22 cellular contexts compared by ENCODE assay signal in the genomic region with DNA sequence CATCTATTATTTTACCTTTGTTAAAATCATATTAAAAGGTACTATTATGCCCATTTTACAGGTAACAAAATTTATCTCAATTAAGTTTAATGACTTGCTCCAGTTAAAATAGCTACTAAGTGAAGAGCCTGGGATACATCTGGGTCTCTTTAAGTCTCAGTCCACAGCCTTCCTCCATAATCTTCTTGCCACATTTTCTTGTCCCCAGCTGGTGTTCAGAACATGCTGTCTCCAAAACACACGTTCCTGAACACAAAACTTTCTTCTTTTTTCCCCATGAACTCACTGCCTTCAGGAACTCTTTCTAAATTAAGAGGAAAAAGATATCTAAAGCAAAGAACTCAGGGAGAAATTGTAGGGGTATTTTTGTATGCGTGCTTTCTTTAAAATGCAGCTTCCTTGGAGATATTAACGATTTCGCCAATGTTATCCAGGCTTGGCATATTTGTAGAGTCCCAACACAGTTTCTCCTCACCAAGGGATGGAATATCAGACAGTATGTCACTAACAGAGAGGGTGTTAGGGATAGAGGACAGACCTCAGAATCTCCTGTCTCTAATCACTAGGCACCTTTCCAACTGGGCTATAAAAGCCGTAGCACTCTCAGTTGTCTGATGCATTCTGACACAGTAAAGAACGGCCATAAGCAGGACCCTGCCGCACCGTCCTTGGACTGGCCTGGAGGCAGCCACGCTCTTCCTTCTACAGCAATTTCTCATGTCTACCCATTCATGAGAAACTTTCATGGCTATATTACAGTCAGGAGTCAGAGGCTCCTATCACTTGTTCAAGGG.
DNase-seq lines count a peak whose midpoint lies in the region; ATAC-seq and TF ChIP-seq lines count a peak whose summit lies in the region.
"Had no signal": no experiment of that assay in that cellular context is flagged by ENCODE, and none has a peak within 500 bp of the region (broad histone marks: within the 10 kb centered on the region; RNA-seq: fewer than 3 reads in every experiment).

No MANE protein-coding gene starts in this region.

- intact Hi-C loops in MCF 10A (cut with micrococcal nuclease) (no loop called here), breast epithelium (cut with DNase I; ENCODE audit: low total_unique reads) (no loop called here), aorta (cut with DNase I) (no loop called here)

- no peak for TF ChIP-seq POLR2A in breast epithelium (IDR thresholded peaks at IDR 0.05)

- H3K36me3 ChIP-seq in breast epithelium: no peaks in the 10 kb centered on the region
- H3K36me3 ChIP-seq in right atrium auricular region: no peaks in the 10 kb centered on the region
- no peaks in the 10 kb centered on the region for H3K36me3 ChIP-seq in aorta (ENCODE audit: control insufficient read depth in 1 of 2, insufficient read depth in 2 of 2, low read length in 1 of 2)

- CTCF ChIA-PET in MCF 10A (lab: Yijun Ruan, JAX): no interaction called here

- DNase-seq in MCF 10A (ENCODE audit: unreplicated experiment) (no peak), breast epithelium (ENCODE audit: low spot score in 2 of 2) (no peak), right atrium auricular region (ENCODE audit: low spot score) (no peak), neural crest cell (ENCODE audit: low read depth, low spot score) (no peak), aorta (no peak), NCI-H1436 (lab: John Stamatoyannopoulos, UW) (no peak)
- DNase-seq: DMS79 treated with DMSO at 0.1 percent for 48 hours, GM23248, KG1, MV-4-11, NCI-H1417 treated with DMSO at 0.1 percent for 48 hours, NCI-H1930, NCI-H226, NCI-H524, NCI-H82, SIG-M5 had no signal

- H3K27ac ChIP-seq in breast epithelium (no peak overlapping the region), right atrium auricular region (peak overlapping the region; percentile 63 to 91), aorta (ENCODE audit: low read depth in 1 of 2, low read length in 2 of 2) (peak overlapping the region in 1 of 2 donors; percentile 83)
- H3K27ac ChIP-seq: 22Rv1, GM23248 had no signal

- H3K27me3 Mint-ChIP-seq in MCF 10A (ENCODE audit: insufficient read depth, unreplicated experiment) (no peaks in the 10 kb centered on the region), neural crest cell (ENCODE audit: low read depth) (no peaks in the 10 kb centered on the region)

- BruUV-seq in MCF 10A (replicated peaks; lab: Mats Ljungman, UMichigan): no TSS peak

- H3K4me3 Mint-ChIP-seq in MCF 10A (ENCODE audit: unreplicated experiment) (no peak overlapping the region), neural crest cell (no peak overlapping the region)
- H3K4me3 Mint-ChIP-seq: CD14-positive monocyte had no signal

- H3K27ac Mint-ChIP-seq in MCF 10A (ENCODE audit: low read depth, unreplicated experiment) (peak overlapping the region; percentile 57), neural crest cell (ENCODE audit: unreplicated experiment) (peak overlapping the region; percentile 8)
- H3K27ac Mint-ChIP-seq: CD14-positive monocyte had no signal

- H3K36me3 Mint-ChIP-seq in MCF 10A (ENCODE audit: insufficient read depth, unreplicated experiment) (peaks cover 11% of the 10 kb centered on the region), neural crest cell (ENCODE audit: low read depth) (no peaks in the 10 kb centered on the region)
- H3K36me3 Mint-ChIP-seq: CD14-positive monocyte had no signal

- H3K4me3 ChIP-seq in breast epithelium (no peak overlapping the region), right atrium auricular region (no peak overlapping the region), aorta (ENCODE audit: low read length in 2 of 2) (no peak overlapping the region)
- H3K4me3 ChIP-seq: GM23248 had no signal

- TF ChIP-seq CTCF in MCF 10A (IDR thresholded peaks at IDR 0.05; ENCODE audit: unreplicated experiment) (no peak), breast epithelium (IDR thresholded peaks at IDR 0.05) (no peak), right atrium auricular region (IDR thresholded peaks at IDR 0.05) (no peak), neural crest cell (conservative IDR thresholded peaks at IDR 0.05) (no peak)

- H3K27me3 ChIP-seq in breast epithelium: no peaks in the 10 kb centered on the region
- no peaks in the 10 kb centered on the region for H3K27me3 ChIP-seq in right atrium auricular region
- no peaks in the 10 kb centered on the region for H3K27me3 ChIP-seq in aorta (ENCODE audit: control insufficient read depth in 1 of 2, insufficient read depth in 2 of 2, low read length in 1 of 2)

- H3K9me3 ChIP-seq in breast epithelium: no peaks in the 10 kb centered on the region
- peaks cover 0 to 11% of the 10 kb centered on the region in 2 donors for H3K9me3 ChIP-seq in right atrium auricular region
- H3K9me3 ChIP-seq in aorta (ENCODE audit: control insufficient read depth, low read length): no peaks in the 10 kb centered on the region

- H3K4me1 ChIP-seq in breast epithelium: no peaks in the 10 kb centered on the region
- H3K4me1 ChIP-seq in right atrium auricular region: peaks cover 0 to 25% of the 10 kb centered on the region in 2 donors
- peaks cover 0 to 6% of the 10 kb centered on the region in 2 donors for H3K4me1 ChIP-seq in aorta (ENCODE audit: control insufficient read depth in 1 of 2, insufficient read depth in 2 of 2, low read length in 2 of 2)

- H3K4me1 Mint-ChIP-seq in MCF 10A (ENCODE audit: insufficient read depth, unreplicated experiment) (peaks cover 34% of the 10 kb centered on the region), neural crest cell (no peaks in the 10 kb centered on the region)
- H3K4me1 Mint-ChIP-seq: CD14-positive monocyte had no signal

- no peaks in the 10 kb centered on the region for H3K9me3 Mint-ChIP-seq in MCF 10A (ENCODE audit: unreplicated experiment)
- H3K9me3 Mint-ChIP-seq in neural crest cell: peaks cover 6% of the 10 kb centered on the region

- POLR2A ChIA-PET in MCF 10A (lab: Yijun Ruan, JAX): no interaction called here

- ATAC-seq in aorta (ENCODE audit: low FRiP score): peak; percentile 33
- ATAC-seq in HG03025 (IDR thresholded peaks at IDR 0.05; ENCODE audit: low FRiP score, unreplicated experiment): no peak
- ATAC-seq in GM21619 (IDR thresholded peaks at IDR 0.05; ENCODE audit: unreplicated experiment): no peak
- ATAC-seq: HCT116, HepG2 had no signal

- WGBS in aorta, 2 donors: 49 to 54% methylated on average over 9 of the region's 9 CpGs

Comparison
In these comparisons a context has a peak if more than half of its experiments do, and no peak if none do; other contexts are left out.
1. H3K27ac ChIP-seq: peak in right atrium auricular region (2 of 2); none in breast epithelium (0 of 2).